19 cellular contexts compared by ENCODE assay signal in genomic region chr17:13953871-13954270, GRCh38.
A peak's percentile ranks its signal among the peaks of the same experiment; 100 is the strongest.
DNase-seq lines count a peak whose midpoint lies in the region; ATAC-seq, FAIRE-seq and TF ChIP-seq lines count a peak whose summit lies in the region.
"Had no signal": no experiment of that assay in that cellular context is flagged by ENCODE, and none has a peak within 500 bp of the region (broad histone marks: within the 10 kb centered on the region; RNA-seq: fewer than 3 reads in every experiment).

No MANE protein-coding gene starts in this region.

- H3K27ac Mint-ChIP-seq in astrocyte (ENCODE audit: unreplicated experiment) = no peak overlapping the region
- H3K27ac Mint-ChIP-seq: IgD-negative memory B cell had no signal

- no peaks in the 10 kb centered on the region for H3K9me3 Mint-ChIP-seq in astrocyte (ENCODE audit: unreplicated experiment)
- H3K9me3 Mint-ChIP-seq: CD4-positive, alpha-beta memory T cell; IgD-negative memory B cell had no signal

- H2AFZ ChIP-seq in astrocyte (ENCODE audit: low read depth, low read length) = no peak overlapping the region

- H3K9ac ChIP-seq in astrocyte (ENCODE audit: low read length) = no peak overlapping the region

- WGBS in upper lobe of left lung, 2 donors = 0% methylated on average over 1 of the region's 1 CpG

- ATAC-seq in HG03457 (IDR thresholded peaks at IDR 0.05; ENCODE audit: unreplicated experiment) (no peak), upper lobe of left lung (ENCODE audit: low FRiP score in 2 of 2) (no peak)

- peak; percentile 62 for DNase-seq in AG08395 (ENCODE audit: low spot score)
- DNase-seq in GM04503 (ENCODE audit: low read depth) = peak; percentile 45
- peak; percentile 44 for DNase-seq in astrocyte (ENCODE audit: low read depth)
- peak; percentile 36 for DNase-seq in fibroblast of villous mesenchyme (ENCODE audit: low read depth)
- DNase-seq in islet precursor cell = no peak
- no peak for DNase-seq in activated effector memory CD4-positive, alpha-beta T cell treated with Interleukin-2 at 50 U/mL for 16 hours
- no peak for DNase-seq in upper lobe of left lung
- DNase-seq: BE2C; CD4-positive, alpha-beta memory T cell; DND-41; NCI-H1436 treated with DMSO at 0.1 percent for 48 hours; NCI-H2081; NCI-H526 treated with DMSO at 0.1 percent for 48 hours; SIG-M5 had no signal

- H3K36me3 Mint-ChIP-seq in astrocyte (ENCODE audit: low read depth, unreplicated experiment) = no peaks in the 10 kb centered on the region

- no peaks in the 10 kb centered on the region for H3K4me1 Mint-ChIP-seq in astrocyte (ENCODE audit: low read depth, unreplicated experiment)
- H3K4me1 Mint-ChIP-seq: CD4-positive, alpha-beta memory T cell; IgD-negative memory B cell had no signal

- no peaks in the 10 kb centered on the region for H3K4me1 ChIP-seq in astrocyte (ENCODE audit: insufficient read depth, low read length)
- H3K4me1 ChIP-seq in upper lobe of left lung = no peaks in the 10 kb centered on the region
- H3K4me1 ChIP-seq: BE2C had no signal

- no peaks in the 10 kb centered on the region for H3K27me3 ChIP-seq in astrocyte (ENCODE audit: insufficient read depth, low read length)
- H3K27me3 ChIP-seq in upper lobe of left lung = no peaks in the 10 kb centered on the region
- H3K27me3 ChIP-seq: BE2C had no signal

- H3K36me3 ChIP-seq in astrocyte (ENCODE audit: insufficient read depth, low read length) = no peaks in the 10 kb centered on the region
- no peaks in the 10 kb centered on the region for H3K36me3 ChIP-seq in upper lobe of left lung
- H3K36me3 ChIP-seq: BE2C had no signal

- H3K9me3 ChIP-seq in astrocyte (ENCODE audit: insufficient read depth, low read depth, low read length) (no peaks in the 10 kb centered on the region), upper lobe of left lung (no peaks in the 10 kb centered on the region)
- H3K9me3 ChIP-seq: BE2C had no signal

- no peak for TF ChIP-seq POLR2A in upper lobe of left lung (IDR thresholded peaks at IDR 0.05)

- H3K4me2 ChIP-seq in astrocyte (ENCODE audit: low read length) = no peak overlapping the region

- no peak for TF ChIP-seq EP300 in upper lobe of left lung (IDR thresholded peaks at IDR 0.05)

- H3K4me3 ChIP-seq in astrocyte (ENCODE audit: insufficient read depth, low read depth, low read length) (no peak overlapping the region), fibroblast of villous mesenchyme (ENCODE audit: low read depth, low read length) (no peak overlapping the region), upper lobe of left lung (no peak overlapping the region)

- H3K79me2 ChIP-seq in astrocyte (ENCODE audit: insufficient read depth, low read length) = no peaks in the 10 kb centered on the region

- FAIRE-seq in astrocyte (lab: Jason Lieb, UNC) = peak; percentile 77
- FAIRE-seq: A204.1, GM18507, H54 had no signal

- no peak overlapping the region for H3K4me3 Mint-ChIP-seq in astrocyte (ENCODE audit: unreplicated experiment)
- H3K4me3 Mint-ChIP-seq: CD4-positive, alpha-beta memory T cell; IgD-negative memory B cell had no signal

- no peaks in the 10 kb centered on the region for H4K20me1 ChIP-seq in astrocyte (ENCODE audit: insufficient read depth, low read length)

- no peak overlapping the region for H3K27ac ChIP-seq in astrocyte (ENCODE audit: low read depth, low read length)
- H3K27ac ChIP-seq in upper lobe of left lung = no peak overlapping the region

- no peak for TF ChIP-seq CTCF in astrocyte (IDR thresholded peaks at IDR 0.05; ENCODE audit: insufficient read depth, low read depth, low read length)
- TF ChIP-seq CTCF in fibroblast of villous mesenchyme (IDR thresholded peaks at IDR 0.05; ENCODE audit: insufficient read depth, low read depth, low read length) = no peak
- no peak for TF ChIP-seq CTCF in upper lobe of left lung (IDR thresholded peaks at IDR 0.05)

- H3K27me3 Mint-ChIP-seq in astrocyte (ENCODE audit: low read depth, unreplicated experiment) = no peaks in the 10 kb centered on the region
- H3K27me3 Mint-ChIP-seq: CD4-positive, alpha-beta memory T cell; IgD-negative memory B cell had no signal

Comparison
In these comparisons a context has a peak if more than half of its experiments do, and no peak if none do; other contexts are left out.
1. DNase-seq: peak in AG08395 (single experiment), GM04503 (single experiment), astrocyte (single experiment) and fibroblast of villous mesenchyme (single experiment); none in islet precursor cell (single experiment), activated effector memory CD4-positive, alpha-beta T cell treated with Interleukin-2 at 50 U/mL for 16 hours (single experiment) and upper lobe of left lung (0 of 2).